Comparison of ENCODE assay signal across 13 cellular contexts in genomic region chr6:142187209-142187608, GRCh38. TPM values are rescaled to one million over a fixed set of nuclear protein-coding genes. Genes with fewer than 3 reads are reported as not detected.
DNase-seq lines count a peak whose midpoint lies in the region; ATAC-seq, FAIRE-seq and TF ChIP-seq lines count a peak whose summit lies in the region.
"Had no signal": no experiment of that assay in that cellular context is flagged by ENCODE, and none has a peak within 500 bp of the region (broad histone marks: within the 10 kb centered on the region; RNA-seq: fewer than 3 reads in every experiment).

No MANE protein-coding gene starts in this region.

- ATAC-seq in Right ventricle myocardium inferior: peak; percentile 67
- peak; percentile 88 for ATAC-seq in Right ventricle myocardium superior (ENCODE audit: poor library complexity)

- H3K4me1 Mint-ChIP-seq in type B pancreatic cell (ENCODE audit: unreplicated experiment): peaks cover 18% of the 10 kb centered on the region

- FAIRE-seq in urothelium cell line (lab: Jason Lieb, UNC): no peak

- H3K27ac Mint-ChIP-seq in type B pancreatic cell: peak overlapping the region; percentile 67

- DNase-seq in Right ventricle myocardium inferior (ENCODE audit: missing footprints): no peak
- no peak for DNase-seq in cardiac septum (ENCODE audit: low spot score)
- DNase-seq in SK-MEL-5 (ENCODE audit: low read depth, low spot score): peak; percentile 76
- DNase-seq in Right ventricle myocardium superior: peak; percentile 67
- DNase-seq in type B pancreatic cell (ENCODE audit: extremely low spot score, unreplicated experiment): no peak
- DNase-seq in stimulated activated CD4-positive, alpha-beta T cell treated with anti-CD3 and anti-CD28 coated beads, Interleukin-4, amount 100 ng/mL, for 4 hours: no peak
- no peak for DNase-seq in dorsolateral prefrontal cortex
- no peak for DNase-seq in urothelium cell line (ENCODE audit: low spot score)
- DNase-seq: activated CD4-positive, CD25-positive, alpha-beta regulatory T cell; activated gamma-delta T cell treated with Interleukin-2 at 50 U/mL for 16 hours had no signal

- H3K4me3 ChIP-seq in dorsolateral prefrontal cortex: no peak overlapping the region
- H3K4me3 ChIP-seq: lung, smooth muscle cell had no signal

- H3K9me3 Mint-ChIP-seq in type B pancreatic cell: no peaks in the 10 kb centered on the region

- intact Hi-C loops in Right ventricle myocardium inferior (cut with DNase I): no loop called here
- intact Hi-C loops in cardiac septum (cut with DNase I): no loop called here
- intact Hi-C loops in Right ventricle myocardium superior (cut with DNase I): no loop called here
- intact Hi-C loops in dorsolateral prefrontal cortex (cut with DNase I): no loop called here

- peak overlapping the region; percentile 40 for H3K4me3 Mint-ChIP-seq in type B pancreatic cell

- no peak overlapping the region for H3K27ac ChIP-seq in dorsolateral prefrontal cortex

- peaks cover 13% of the 10 kb centered on the region for H3K36me3 Mint-ChIP-seq in type B pancreatic cell

- H3K27me3 ChIP-seq in dorsolateral prefrontal cortex: no peaks in the 10 kb centered on the region

- H3K27me3 Mint-ChIP-seq in type B pancreatic cell: no peaks in the 10 kb centered on the region

- TF ChIP-seq CTCF in type B pancreatic cell (conservative IDR thresholded peaks at IDR 0.05) (no peak), dorsolateral prefrontal cortex (IDR thresholded peaks at IDR 0.05 in 54 of 56, conservative IDR thresholded peaks at IDR 0.05 in 2 of 56; ENCODE audit: low read depth in 1 of 56, partially characterized antibody in 56 of 56) (no peak)

- in situ Hi-C loops in SK-MEL-5 (cut with HindIII; ENCODE audit: low pct_unique_long_range_greater_than_20kb, low sequenced_read_pairs): no loop called here

RNA-seq across cellular contexts. Expression of gene VTA1, which starts 40.1 kb away (rescaled TPM):
- total RNA-seq in Right ventricle myocardium inferior (38.4 TPM), cardiac septum (34.1 TPM), Right ventricle myocardium superior (36.0 TPM), type B pancreatic cell (ENCODE audit: low replicate concordance) (49.9 and 53.7 TPM in 2 replicates), dorsolateral prefrontal cortex (10 to 100 TPM; 22.1 to 59.4 (median 43.8) TPM)
- 59.7 and 71.3 TPM in 2 replicates for total RNA-seq in SK-MEL-5 (2014; rRNA removed; shearing (Covaris generic))
- 47.2 and 59.9 TPM in 2 replicates for polyA plus RNA-seq in SK-MEL-5 (2015; cell fraction: cytosol; rRNA removed)
- polyA plus RNA-seq in SK-MEL-5 (2015; cell fraction: nucleus; rRNA removed): 17.4 and 27.5 TPM in 2 replicates

RNA-seq across cellular contexts. Expression of gene NMBR, which starts 40.3 kb away (rescaled TPM):
- total RNA-seq in Right ventricle myocardium inferior (not detected), cardiac septum (not detected), Right ventricle myocardium superior (not detected), type B pancreatic cell (ENCODE audit: low replicate concordance) (0.22 TPM in 1 of 2 replicates, not detected in the other), dorsolateral prefrontal cortex (1 to 10 TPM in 18 of 120 experiments, under 1 TPM in 67, not detected in 35; 0.34 to 2.5 (median 0.73) TPM)
- total RNA-seq in SK-MEL-5 (2014; rRNA removed; shearing (Covaris generic)): not detected in 2 replicates
- not detected in 2 replicates for polyA plus RNA-seq in SK-MEL-5 (2015; cell fraction: cytosol; rRNA removed)
- not detected in 2 replicates for polyA plus RNA-seq in SK-MEL-5 (2015; cell fraction: nucleus; rRNA removed)
- total RNA-seq: smooth muscle cell had no signal
- polyA plus RNA-seq: BJ, smooth muscle cell had no signal

RNA-seq across cellular contexts. Expression of gene GJE1, which starts 54.5 kb away (rescaled TPM):
- total RNA-seq in Right ventricle myocardium inferior (not detected), cardiac septum (not detected), Right ventricle myocardium superior (not detected), type B pancreatic cell (ENCODE audit: low replicate concordance) (not detected in 2 replicates), dorsolateral prefrontal cortex (not detected)
- total RNA-seq in SK-MEL-5 (2014; rRNA removed; shearing (Covaris generic)): not detected in 2 replicates
- polyA plus RNA-seq in SK-MEL-5 (2015; cell fraction: cytosol; rRNA removed): not detected in 2 replicates
- polyA plus RNA-seq in SK-MEL-5 (2015; cell fraction: nucleus; rRNA removed): not detected in 2 replicates
- total RNA-seq: lung, smooth muscle cell had no signal
- polyA plus RNA-seq: BJ, lung, smooth muscle cell had no signal

Comparison
In these comparisons a context has a peak if more than half of its experiments do, and no peak if none do; other contexts are left out.
1. DNase-seq: peak in SK-MEL-5 (single experiment) and Right ventricle myocardium superior (single experiment); none in Right ventricle myocardium inferior (single experiment), cardiac septum (single experiment), type B pancreatic cell (single experiment), stimulated activated CD4-positive, alpha-beta T cell treated with anti-CD3 and anti-CD28 coated beads, Interleukin-4, amount 100 ng/mL, for 4 hours (0 of 2), dorsolateral prefrontal cortex (0 of 10) and urothelium cell line (single experiment).